ENCODE assay signal across 17 cellular contexts in genomic region chr17:80705988-80706387, GRCh38.
DNase-seq lines count a peak whose midpoint lies in the region; ATAC-seq, FAIRE-seq and TF ChIP-seq lines count a peak whose summit lies in the region.
"Had no signal": no experiment of that assay in that cellular context is flagged by ENCODE, and none has a peak within 500 bp of the region (broad histone marks: within the 10 kb centered on the region; RNA-seq: fewer than 3 reads in every experiment).

No MANE protein-coding gene starts in this region.

- TF ChIP-seq CTCF in HEK293 (tag by site-specific recombination; IDR thresholded peaks at IDR 0.05) (no peak), nephron progenitor cell (IDR thresholded peaks at IDR 0.05) (no peak), Caco-2 (IDR thresholded peaks at IDR 0.05; ENCODE audit: insufficient read depth in 1 of 2, low read depth in 1 of 2, low read length in 1 of 2, severe bottlenecking in 1 of 2, unreplicated experiment in 1 of 2) (no peak)

- DNase-seq in activated CD4-positive, alpha-beta T cell treated with anti-CD3 and anti-CD28 coated beads, Interleukin-2, amount 10 ng/mL, durations not matched to agents 7 days and 5 days = no peak
- no peak for DNase-seq in activated CD4-positive, alpha-beta T cell treated with anti-CD3 and anti-CD28 coated beads, Interleukin-2, amount 50 U/mL, for 1 hour
- DNase-seq in nephron progenitor cell (no peak), OCI-M2 (lab: John Stamatoyannopoulos, UW; ENCODE audit: unreplicated experiment) (no peak), Caco-2 (no peak), small intestine (no peak)
- DNase-seq: ACHN; activated effector memory CD4-positive, alpha-beta T cell treated with anti-CD3 and anti-CD28 coated beads, Interleukin-2, amount 50 U/mL, for 16 hours; erythroblast; mammary epithelial cell; NCI-H1417 treated with DMSO at 0.1 percent for 48 hours; SJCRH30 had no signal

- H3K36me3 Mint-ChIP-seq in activated CD4-positive, alpha-beta T cell treated with anti-CD3 and anti-CD28 coated beads, Interleukin-2, amount 10 ng/mL, durations not matched to agents 7 days and 5 days (ENCODE audit: low read depth) = peaks cover 75% of the 10 kb centered on the region
- peaks cover 18% of the 10 kb centered on the region for H3K36me3 Mint-ChIP-seq in activated T-helper 17 cell treated with anti-CD3 and anti-CD28 coated beads, Interleukin-2, amount 50 U/mL, for 72 hours (ENCODE audit: low read depth)
- H3K36me3 Mint-ChIP-seq in nephron progenitor cell (ENCODE audit: low read depth) = peaks cover 18% of the 10 kb centered on the region
- H3K36me3 Mint-ChIP-seq in Caco-2 (ENCODE audit: insufficient read depth, unreplicated experiment) = peaks cover 12% of the 10 kb centered on the region

- WGBS in small intestine, 3 donors = 67 to 81% (median 77%) methylated on average over 5 of the region's 5 CpGs

- CTCF ChIA-PET in activated CD4-positive, alpha-beta T cell treated with anti-CD3 and anti-CD28 coated beads, Interleukin-2, amount 10 ng/mL, durations not matched to agents 7 days and 5 days (lab: Charles Lee) = no interaction called here
- CTCF ChIA-PET in HEK293 (lab: Yijun Ruan, JAX) = no interaction called here
- CTCF ChIA-PET in Caco-2 (lab: Charles Lee) = no interaction called here

- peak overlapping the region; percentile 63 for H3K27ac Mint-ChIP-seq in activated CD4-positive, alpha-beta T cell treated with anti-CD3 and anti-CD28 coated beads, Interleukin-2, amount 10 ng/mL, durations not matched to agents 7 days and 5 days
- peak overlapping the region; percentile 68 for H3K27ac Mint-ChIP-seq in activated T-helper 17 cell treated with anti-CD3 and anti-CD28 coated beads, Interleukin-2, amount 50 U/mL, for 72 hours
- peak overlapping the region; percentile 72 for H3K27ac Mint-ChIP-seq in nephron progenitor cell
- no peak overlapping the region for H3K27ac Mint-ChIP-seq in Caco-2 (ENCODE audit: unreplicated experiment)

- no TSS peak for BruUV-seq in Caco-2 (replicated peaks; lab: Mats Ljungman, UMichigan)

- H3K27ac ChIP-seq in HEK293 (ENCODE audit: extremely low read depth, low read depth, low read length) (peak overlapping the region; percentile 18; the same call in 1 of the 2 replicates), small intestine (ENCODE audit: low read depth in 1 of 2, low read length in 1 of 2) (no peak overlapping the region)
- H3K27ac ChIP-seq: ascending aorta, KMS-11, SJCRH30 had no signal

- H3K9me3 ChIP-seq in HEK293 (ENCODE audit: control insufficient read depth, insufficient read depth, low read depth, low read length) (no peaks in the 10 kb centered on the region), Caco-2 (no peaks in the 10 kb centered on the region), small intestine (ENCODE audit: control insufficient read depth, low read depth) (no peaks in the 10 kb centered on the region)
- H3K9me3 ChIP-seq: ascending aorta, SJCRH30 had no signal

- peaks cover 81% of the 10 kb centered on the region for H3K4me1 Mint-ChIP-seq in activated CD4-positive, alpha-beta T cell treated with anti-CD3 and anti-CD28 coated beads, Interleukin-2, amount 10 ng/mL, durations not matched to agents 7 days and 5 days
- H3K4me1 Mint-ChIP-seq in activated T-helper 17 cell treated with anti-CD3 and anti-CD28 coated beads, Interleukin-2, amount 50 U/mL, for 72 hours = peaks cover 25% of the 10 kb centered on the region
- peaks cover 62% of the 10 kb centered on the region for H3K4me1 Mint-ChIP-seq in nephron progenitor cell
- no peaks in the 10 kb centered on the region for H3K4me1 Mint-ChIP-seq in Caco-2 (ENCODE audit: low read depth, unreplicated experiment)

- H3K27me3 Mint-ChIP-seq in activated CD4-positive, alpha-beta T cell treated with anti-CD3 and anti-CD28 coated beads, Interleukin-2, amount 10 ng/mL, durations not matched to agents 7 days and 5 days = no peaks in the 10 kb centered on the region
- H3K27me3 Mint-ChIP-seq in activated T-helper 17 cell treated with anti-CD3 and anti-CD28 coated beads, Interleukin-2, amount 50 U/mL, for 72 hours = no peaks in the 10 kb centered on the region
- H3K27me3 Mint-ChIP-seq in nephron progenitor cell (ENCODE audit: low read depth, poor library complexity) = peaks cover 2% of the 10 kb centered on the region
- H3K27me3 Mint-ChIP-seq in Caco-2 (ENCODE audit: insufficient read depth, unreplicated experiment) = no peaks in the 10 kb centered on the region

- no peak for FAIRE-seq in small intestine (lab: Jason Lieb, UNC)

- peaks cover 15% of the 10 kb centered on the region for H3K4me1 ChIP-seq in HEK293 (ENCODE audit: control insufficient read depth, insufficient read depth, low read length)
- no peaks in the 10 kb centered on the region for H3K4me1 ChIP-seq in Caco-2
- H3K4me1 ChIP-seq in small intestine (ENCODE audit: control insufficient read depth in 2 of 2, insufficient read depth in 1 of 2, low read depth in 1 of 2, low read length in 1 of 2) = no peaks in the 10 kb centered on the region
- H3K4me1 ChIP-seq: ascending aorta had no signal

- POLR2A ChIA-PET in activated CD4-positive, alpha-beta T cell treated with anti-CD3 and anti-CD28 coated beads, Interleukin-2, amount 10 ng/mL, durations not matched to agents 7 days and 5 days (lab: Charles Lee) = no interaction called here
- POLR2A ChIA-PET in HEK293 (lab: Yijun Ruan, JAX) = no interaction called here
- POLR2A ChIA-PET in Caco-2 (lab: Charles Lee) = no interaction called here

- H3K27me3 ChIP-seq in Caco-2 (replicated peaks; ENCODE audit: control insufficient read depth, insufficient read depth, low read length) = no peaks in the 10 kb centered on the region
- no peaks in the 10 kb centered on the region for H3K27me3 ChIP-seq in small intestine (ENCODE audit: control insufficient read depth in 2 of 2, insufficient read depth in 2 of 2, low read length in 2 of 2)
- H3K27me3 ChIP-seq: ascending aorta, SJCRH30 had no signal

- H3K36me3 ChIP-seq in HEK293 (ENCODE audit: control insufficient read depth in 2 of 2, insufficient read depth in 1 of 2, low read length in 2 of 2) = peaks cover 4 to 16% of the 10 kb centered on the region in 2 experiments; a peak in 1 of 3 replicates
- no peaks in the 10 kb centered on the region for H3K36me3 ChIP-seq in Caco-2 (ENCODE audit: control insufficient read depth, insufficient read depth, low read length)
- H3K36me3 ChIP-seq in small intestine (ENCODE audit: control insufficient read depth in 2 of 2, insufficient read depth in 2 of 2, low read length in 2 of 2) = no peaks in the 10 kb centered on the region

- intact Hi-C loops in Caco-2 (cut with micrococcal nuclease; ENCODE audit: unreplicated experiment) = no loop called here

- peak; percentile 56 for ATAC-seq in activated T-helper 17 cell treated with anti-CD3 and anti-CD28 coated beads, Interleukin-2, amount 50 U/mL, for 72 hours (replicated peaks)

- H3K4me3 Mint-ChIP-seq in activated CD4-positive, alpha-beta T cell treated with anti-CD3 and anti-CD28 coated beads, Interleukin-2, amount 10 ng/mL, durations not matched to agents 7 days and 5 days = no peak overlapping the region
- H3K4me3 Mint-ChIP-seq in activated T-helper 17 cell treated with anti-CD3 and anti-CD28 coated beads, Interleukin-2, amount 50 U/mL, for 72 hours = no peak overlapping the region
- H3K4me3 Mint-ChIP-seq in nephron progenitor cell (no peak overlapping the region), Caco-2 (ENCODE audit: unreplicated experiment) (no peak overlapping the region)
- H3K4me3 Mint-ChIP-seq: nephron had no signal

- peaks cover 22% of the 10 kb centered on the region for H3K9me3 Mint-ChIP-seq in activated CD4-positive, alpha-beta T cell treated with anti-CD3 and anti-CD28 coated beads, Interleukin-2, amount 10 ng/mL, durations not matched to agents 7 days and 5 days
- peaks cover 3% of the 10 kb centered on the region for H3K9me3 Mint-ChIP-seq in activated T-helper 17 cell treated with anti-CD3 and anti-CD28 coated beads, Interleukin-2, amount 50 U/mL, for 72 hours
- H3K9me3 Mint-ChIP-seq in nephron progenitor cell (no peaks in the 10 kb centered on the region), Caco-2 (ENCODE audit: unreplicated experiment) (no peaks in the 10 kb centered on the region)
- H3K9me3 Mint-ChIP-seq: nephron had no signal

- H3K4me3 ChIP-seq in HEK293 (ENCODE audit: low read depth, low read length) = no peak overlapping the region
- no peak overlapping the region for H3K4me3 ChIP-seq in Caco-2 (ENCODE audit: low read depth, low read length)
- H3K4me3 ChIP-seq in small intestine (ENCODE audit: low read depth in 1 of 2, low read length in 2 of 2) = no peak overlapping the region
- H3K4me3 ChIP-seq: ascending aorta, SJCRH30 had no signal

TF ChIP-seq in HEK293, 187 proteins besides CTCF, POLR2A, EP300 and RAD21 (continues in another document):
- no peak for TF ChIP-seq HIC1 (tag by site-specific recombination; IDR thresholded peaks at IDR 0.05)
- no peak for TF ChIP-seq PRDM6 (tag by site-specific recombination; IDR thresholded peaks at IDR 0.05)
- no peak for TF ChIP-seq PRDM1 (tag by site-specific recombination; IDR thresholded peaks at IDR 0.05)
